1 cellular context compared by ENCODE assay signal in the genomic region with DNA sequence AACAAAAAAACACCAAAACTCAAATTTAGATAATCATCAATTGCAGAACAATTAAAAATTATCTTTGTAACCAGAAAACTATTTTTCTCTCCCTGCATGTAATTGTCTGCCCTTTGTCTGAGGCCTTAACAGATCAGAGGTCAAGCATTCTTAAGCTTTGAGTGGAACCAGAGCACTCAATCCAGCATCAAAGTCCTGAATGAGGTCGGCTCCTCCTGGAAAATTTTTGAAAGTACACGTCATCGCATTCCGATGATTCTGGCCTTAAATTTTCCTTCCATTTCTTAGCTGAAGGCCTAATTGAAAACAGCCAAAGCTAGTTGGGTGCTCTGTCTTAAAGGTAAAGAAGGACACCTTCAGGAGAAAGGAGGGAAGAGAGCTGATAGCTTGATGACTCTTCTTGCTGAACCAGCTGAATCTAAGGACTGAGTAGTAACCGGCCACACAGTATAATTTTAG.
TF ChIP-seq lines count a peak whose summit lies in the region.

No MANE protein-coding gene starts in this region.

TF ChIP-seq in HepG2, 621 proteins besides CTCF, POLR2A, EP300 and RAD21 (continued from another document and continues in another):
- TF ChIP-seq, protein P1, sequence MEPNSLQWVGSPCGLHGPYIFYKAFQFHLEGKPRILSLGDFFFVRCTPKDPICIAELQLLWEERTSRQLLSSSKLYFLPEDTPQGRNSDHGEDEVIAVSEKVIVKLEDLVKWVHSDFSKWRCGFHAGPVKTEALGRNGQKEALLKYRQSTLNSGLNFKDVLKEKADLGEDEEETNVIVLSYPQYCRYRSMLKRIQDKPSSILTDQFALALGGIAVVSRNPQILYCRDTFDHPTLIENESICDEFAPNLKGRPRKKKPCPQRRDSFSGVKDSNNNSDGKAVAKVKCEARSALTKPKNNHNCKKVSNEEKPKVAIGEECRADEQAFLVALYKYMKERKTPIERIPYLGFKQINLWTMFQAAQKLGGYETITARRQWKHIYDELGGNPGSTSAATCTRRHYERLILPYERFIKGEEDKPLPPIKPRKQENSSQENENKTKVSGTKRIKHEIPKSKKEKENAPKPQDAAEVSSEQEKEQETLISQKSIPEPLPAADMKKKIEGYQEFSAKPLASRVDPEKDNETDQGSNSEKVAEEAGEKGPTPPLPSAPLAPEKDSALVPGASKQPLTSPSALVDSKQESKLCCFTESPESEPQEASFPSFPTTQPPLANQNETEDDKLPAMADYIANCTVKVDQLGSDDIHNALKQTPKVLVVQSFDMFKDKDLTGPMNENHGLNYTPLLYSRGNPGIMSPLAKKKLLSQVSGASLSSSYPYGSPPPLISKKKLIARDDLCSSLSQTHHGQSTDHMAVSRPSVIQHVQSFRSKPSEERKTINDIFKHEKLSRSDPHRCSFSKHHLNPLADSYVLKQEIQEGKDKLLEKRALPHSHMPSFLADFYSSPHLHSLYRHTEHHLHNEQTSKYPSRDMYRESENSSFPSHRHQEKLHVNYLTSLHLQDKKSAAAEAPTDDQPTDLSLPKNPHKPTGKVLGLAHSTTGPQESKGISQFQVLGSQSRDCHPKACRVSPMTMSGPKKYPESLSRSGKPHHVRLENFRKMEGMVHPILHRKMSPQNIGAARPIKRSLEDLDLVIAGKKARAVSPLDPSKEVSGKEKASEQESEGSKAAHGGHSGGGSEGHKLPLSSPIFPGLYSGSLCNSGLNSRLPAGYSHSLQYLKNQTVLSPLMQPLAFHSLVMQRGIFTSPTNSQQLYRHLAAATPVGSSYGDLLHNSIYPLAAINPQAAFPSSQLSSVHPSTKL (CRISPR knock-in tag; IDR thresholded peaks at IDR 0.05) = peak; percentile 77
- 0 out of 2 replicates have a peak, but pooled peaks have one; percentile 36 for TF ChIP-seq NR2F2 (IDR thresholded peaks at IDR 0.05; ENCODE audit: borderline replicate concordance, low read depth)
- TF ChIP-seq ZNF775 (CRISPR knock-in tag; IDR thresholded peaks at IDR 0.05; ENCODE audit: borderline replicate concordance) = no peak
- TF ChIP-seq, protein P2, sequence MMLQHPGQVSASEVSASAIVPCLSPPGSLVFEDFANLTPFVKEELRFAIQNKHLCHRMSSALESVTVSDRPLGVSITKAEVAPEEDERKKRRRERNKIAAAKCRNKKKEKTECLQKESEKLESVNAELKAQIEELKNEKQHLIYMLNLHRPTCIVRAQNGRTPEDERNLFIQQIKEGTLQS (CRISPR knock-in tag; IDR thresholded peaks at IDR 0.05) = peak; percentile 93
- TF ChIP-seq ZNF3 (CRISPR knock-in tag; IDR thresholded peaks at IDR 0.05) = no peak
- TF ChIP-seq NR2F1 (CRISPR knock-in tag; IDR thresholded peaks at IDR 0.05) = peak; percentile 59 to 90
- TF ChIP-seq ZNF501 (CRISPR knock-in tag; IDR thresholded peaks at IDR 0.05) = 0 out of 2 replicates have a peak, but pooled peaks have one; percentile 21
- TF ChIP-seq MAFK (conservative IDR thresholded peaks at IDR 0.05 in 1 of 2, IDR thresholded peaks at IDR 0.05 in 1 of 2; ENCODE audit: low read length in 2 of 2) = peak in 1 of 2 experiments; percentile 38; a peak in 2 of 4 replicates
- peak; percentile 91 for TF ChIP-seq TEAD3 (CRISPR knock-in tag; optimal IDR thresholded peaks at IDR 0.05; ENCODE audit: borderline replicate concordance)
- TF ChIP-seq, protein P3, sequence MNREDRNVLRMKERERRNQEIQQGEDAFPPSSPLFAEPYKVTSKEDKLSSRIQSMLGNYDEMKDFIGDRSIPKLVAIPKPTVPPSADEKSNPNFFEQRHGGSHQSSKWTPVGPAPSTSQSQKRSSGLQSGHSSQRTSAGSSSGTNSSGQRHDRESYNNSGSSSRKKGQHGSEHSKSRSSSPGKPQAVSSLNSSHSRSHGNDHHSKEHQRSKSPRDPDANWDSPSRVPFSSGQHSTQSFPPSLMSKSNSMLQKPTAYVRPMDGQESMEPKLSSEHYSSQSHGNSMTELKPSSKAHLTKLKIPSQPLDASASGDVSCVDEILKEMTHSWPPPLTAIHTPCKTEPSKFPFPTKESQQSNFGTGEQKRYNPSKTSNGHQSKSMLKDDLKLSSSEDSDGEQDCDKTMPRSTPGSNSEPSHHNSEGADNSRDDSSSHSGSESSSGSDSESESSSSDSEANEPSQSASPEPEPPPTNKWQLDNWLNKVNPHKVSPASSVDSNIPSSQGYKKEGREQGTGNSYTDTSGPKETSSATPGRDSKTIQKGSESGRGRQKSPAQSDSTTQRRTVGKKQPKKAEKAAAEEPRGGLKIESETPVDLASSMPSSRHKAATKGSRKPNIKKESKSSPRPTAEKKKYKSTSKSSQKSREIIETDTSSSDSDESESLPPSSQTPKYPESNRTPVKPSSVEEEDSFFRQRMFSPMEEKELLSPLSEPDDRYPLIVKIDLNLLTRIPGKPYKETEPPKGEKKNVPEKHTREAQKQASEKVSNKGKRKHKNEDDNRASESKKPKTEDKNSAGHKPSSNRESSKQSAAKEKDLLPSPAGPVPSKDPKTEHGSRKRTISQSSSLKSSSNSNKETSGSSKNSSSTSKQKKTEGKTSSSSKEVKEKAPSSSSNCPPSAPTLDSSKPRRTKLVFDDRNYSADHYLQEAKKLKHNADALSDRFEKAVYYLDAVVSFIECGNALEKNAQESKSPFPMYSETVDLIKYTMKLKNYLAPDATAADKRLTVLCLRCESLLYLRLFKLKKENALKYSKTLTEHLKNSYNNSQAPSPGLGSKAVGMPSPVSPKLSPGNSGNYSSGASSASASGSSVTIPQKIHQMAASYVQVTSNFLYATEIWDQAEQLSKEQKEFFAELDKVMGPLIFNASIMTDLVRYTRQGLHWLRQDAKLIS (CRISPR knock-in tag; IDR thresholded peaks at IDR 0.05) = no peak
- 0 out of 2 replicates have a peak, but pooled peaks have one; percentile 29 for TF ChIP-seq ZNF792 (CRISPR knock-in tag; IDR thresholded peaks at IDR 0.05)
- TF ChIP-seq MATR3 (CRISPR knock-in tag; IDR thresholded peaks at IDR 0.05) = no peak
- TF ChIP-seq ZNF34 (CRISPR knock-in tag; IDR thresholded peaks at IDR 0.05; ENCODE audit: borderline replicate concordance) = no peak
- peak; percentile 65 for TF ChIP-seq CREB1 (IDR thresholded peaks at IDR 0.05)
- no peak for TF ChIP-seq CREB1 (CRISPR knock-in tag; IDR thresholded peaks at IDR 0.05)
- TF ChIP-seq, protein P4, sequence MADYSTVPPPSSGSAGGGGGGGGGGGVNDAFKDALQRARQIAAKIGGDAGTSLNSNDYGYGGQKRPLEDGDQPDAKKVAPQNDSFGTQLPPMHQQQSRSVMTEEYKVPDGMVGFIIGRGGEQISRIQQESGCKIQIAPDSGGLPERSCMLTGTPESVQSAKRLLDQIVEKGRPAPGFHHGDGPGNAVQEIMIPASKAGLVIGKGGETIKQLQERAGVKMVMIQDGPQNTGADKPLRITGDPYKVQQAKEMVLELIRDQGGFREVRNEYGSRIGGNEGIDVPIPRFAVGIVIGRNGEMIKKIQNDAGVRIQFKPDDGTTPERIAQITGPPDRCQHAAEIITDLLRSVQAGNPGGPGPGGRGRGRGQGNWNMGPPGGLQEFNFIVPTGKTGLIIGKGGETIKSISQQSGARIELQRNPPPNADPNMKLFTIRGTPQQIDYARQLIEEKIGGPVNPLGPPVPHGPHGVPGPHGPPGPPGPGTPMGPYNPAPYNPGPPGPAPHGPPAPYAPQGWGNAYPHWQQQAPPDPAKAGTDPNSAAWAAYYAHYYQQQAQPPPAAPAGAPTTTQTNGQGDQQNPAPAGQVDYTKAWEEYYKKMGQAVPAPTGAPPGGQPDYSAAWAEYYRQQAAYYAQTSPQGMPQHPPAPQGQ (CRISPR knock-in tag; IDR thresholded peaks at IDR 0.05; ENCODE audit: borderline replicate concordance) = no peak
- peak; percentile 79 for TF ChIP-seq SP5 (CRISPR knock-in tag; IDR thresholded peaks at IDR 0.05; ENCODE audit: borderline replicate concordance, low read depth)
- TF ChIP-seq NR2F6 (IDR thresholded peaks at IDR 0.05) = peak; percentile 75; the same call in 1 of the 2 replicates
- peak; percentile 83 for TF ChIP-seq NR2F6 (CRISPR knock-in tag; IDR thresholded peaks at IDR 0.05)
- TF ChIP-seq, protein P5, sequence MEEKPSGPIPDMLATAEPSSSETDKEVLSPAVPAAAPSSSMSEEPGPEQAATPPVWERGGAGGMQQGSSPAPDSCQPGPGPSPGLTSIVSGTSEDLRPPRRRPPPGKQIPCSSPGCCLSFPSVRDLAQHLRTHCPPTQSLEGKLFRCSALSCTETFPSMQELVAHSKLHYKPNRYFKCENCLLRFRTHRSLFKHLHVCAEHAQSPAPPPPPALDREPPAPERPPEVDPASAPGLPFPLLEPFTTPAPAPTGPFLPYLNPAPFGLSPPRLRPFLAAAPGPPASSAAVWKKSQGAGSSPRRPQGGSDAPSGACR (CRISPR knock-in tag; IDR thresholded peaks at IDR 0.05) = no peak
- TF ChIP-seq ATF7 (IDR thresholded peaks at IDR 0.05) = peak; percentile 25; the same call in 1 of the 2 replicates
- peak; percentile 47; the same call in 1 of the 2 replicates for TF ChIP-seq ATF7 (CRISPR knock-in tag; IDR thresholded peaks at IDR 0.05)
- TF ChIP-seq, protein P6, sequence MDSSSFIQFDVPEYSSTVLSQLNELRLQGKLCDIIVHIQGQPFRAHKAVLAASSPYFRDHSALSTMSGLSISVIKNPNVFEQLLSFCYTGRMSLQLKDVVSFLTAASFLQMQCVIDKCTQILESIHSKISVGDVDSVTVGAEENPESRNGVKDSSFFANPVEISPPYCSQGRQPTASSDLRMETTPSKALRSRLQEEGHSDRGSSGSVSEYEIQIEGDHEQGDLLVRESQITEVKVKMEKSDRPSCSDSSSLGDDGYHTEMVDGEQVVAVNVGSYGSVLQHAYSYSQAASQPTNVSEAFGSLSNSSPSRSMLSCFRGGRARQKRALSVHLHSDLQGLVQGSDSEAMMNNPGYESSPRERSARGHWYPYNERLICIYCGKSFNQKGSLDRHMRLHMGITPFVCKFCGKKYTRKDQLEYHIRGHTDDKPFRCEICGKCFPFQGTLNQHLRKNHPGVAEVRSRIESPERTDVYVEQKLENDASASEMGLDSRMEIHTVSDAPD (CRISPR knock-in tag; IDR thresholded peaks at IDR 0.05) = no peak
- TF ChIP-seq TRIM24 (CRISPR knock-in tag; IDR thresholded peaks at IDR 0.05) = no peak
- TF ChIP-seq ZNF549 (CRISPR knock-in tag; IDR thresholded peaks at IDR 0.05) = no peak
- peak; percentile 23; the same call in 1 of the 2 replicates for TF ChIP-seq HMG20A (CRISPR knock-in tag; IDR thresholded peaks at IDR 0.05; ENCODE audit: borderline replicate concordance)
- TF ChIP-seq TGIF2 (CRISPR knock-in tag; IDR thresholded peaks at IDR 0.05) = 0 out of 2 replicates have a peak, but pooled peaks have one; percentile 21
- no peak for TF ChIP-seq KDM1A (CRISPR knock-in tag; IDR thresholded peaks at IDR 0.05)
- peak; percentile 47; the same call in 1 of the 2 replicates for TF ChIP-seq RXRB (CRISPR knock-in tag; IDR thresholded peaks at IDR 0.05; ENCODE audit: borderline replicate concordance)
- TF ChIP-seq, protein P7, sequence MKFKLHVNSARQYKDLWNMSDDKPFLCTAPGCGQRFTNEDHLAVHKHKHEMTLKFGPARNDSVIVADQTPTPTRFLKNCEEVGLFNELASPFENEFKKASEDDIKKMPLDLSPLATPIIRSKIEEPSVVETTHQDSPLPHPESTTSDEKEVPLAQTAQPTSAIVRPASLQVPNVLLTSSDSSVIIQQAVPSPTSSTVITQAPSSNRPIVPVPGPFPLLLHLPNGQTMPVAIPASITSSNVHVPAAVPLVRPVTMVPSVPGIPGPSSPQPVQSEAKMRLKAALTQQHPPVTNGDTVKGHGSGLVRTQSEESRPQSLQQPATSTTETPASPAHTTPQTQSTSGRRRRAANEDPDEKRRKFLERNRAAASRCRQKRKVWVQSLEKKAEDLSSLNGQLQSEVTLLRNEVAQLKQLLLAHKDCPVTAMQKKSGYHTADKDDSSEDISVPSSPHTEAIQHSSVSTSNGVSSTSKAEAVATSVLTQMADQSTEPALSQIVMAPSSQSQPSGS (CRISPR knock-in tag; IDR thresholded peaks at IDR 0.05) = peak; percentile 92
- peak; percentile 42; the same call in 1 of the 2 replicates for TF ChIP-seq PITX1 (CRISPR knock-in tag; IDR thresholded peaks at IDR 0.05)
- TF ChIP-seq, protein P8, sequence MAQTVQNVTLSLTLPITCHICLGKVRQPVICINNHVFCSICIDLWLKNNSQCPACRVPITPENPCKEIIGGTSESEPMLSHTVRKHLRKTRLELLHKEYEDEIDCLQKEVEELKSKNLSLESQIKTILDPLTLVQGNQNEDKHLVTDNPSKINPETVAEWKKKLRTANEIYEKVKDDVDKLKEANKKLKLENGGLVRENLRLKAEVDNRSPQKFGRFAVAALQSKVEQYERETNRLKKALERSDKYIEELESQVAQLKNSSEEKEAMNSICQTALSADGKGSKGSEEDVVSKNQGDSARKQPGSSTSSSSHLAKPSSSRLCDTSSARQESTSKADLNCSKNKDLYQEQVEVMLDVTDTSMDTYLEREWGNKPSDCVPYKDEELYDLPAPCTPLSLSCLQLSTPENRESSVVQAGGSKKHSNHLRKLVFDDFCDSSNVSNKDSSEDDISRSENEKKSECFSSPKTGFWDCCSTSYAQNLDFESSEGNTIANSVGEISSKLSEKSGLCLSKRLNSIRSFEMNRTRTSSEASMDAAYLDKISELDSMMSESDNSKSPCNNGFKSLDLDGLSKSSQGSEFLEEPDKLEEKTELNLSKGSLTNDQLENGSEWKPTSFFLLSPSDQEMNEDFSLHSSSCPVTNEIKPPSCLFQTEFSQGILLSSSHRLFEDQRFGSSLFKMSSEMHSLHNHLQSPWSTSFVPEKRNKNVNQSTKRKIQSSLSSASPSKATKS (CRISPR knock-in tag; IDR thresholded peaks at IDR 0.05) = no peak
- TF ChIP-seq MAFF (IDR thresholded peaks at IDR 0.05; ENCODE audit: low read depth, low read length) = 0 out of 2 replicates have a peak, but pooled peaks have one; percentile 1
- TF ChIP-seq, protein P9, sequence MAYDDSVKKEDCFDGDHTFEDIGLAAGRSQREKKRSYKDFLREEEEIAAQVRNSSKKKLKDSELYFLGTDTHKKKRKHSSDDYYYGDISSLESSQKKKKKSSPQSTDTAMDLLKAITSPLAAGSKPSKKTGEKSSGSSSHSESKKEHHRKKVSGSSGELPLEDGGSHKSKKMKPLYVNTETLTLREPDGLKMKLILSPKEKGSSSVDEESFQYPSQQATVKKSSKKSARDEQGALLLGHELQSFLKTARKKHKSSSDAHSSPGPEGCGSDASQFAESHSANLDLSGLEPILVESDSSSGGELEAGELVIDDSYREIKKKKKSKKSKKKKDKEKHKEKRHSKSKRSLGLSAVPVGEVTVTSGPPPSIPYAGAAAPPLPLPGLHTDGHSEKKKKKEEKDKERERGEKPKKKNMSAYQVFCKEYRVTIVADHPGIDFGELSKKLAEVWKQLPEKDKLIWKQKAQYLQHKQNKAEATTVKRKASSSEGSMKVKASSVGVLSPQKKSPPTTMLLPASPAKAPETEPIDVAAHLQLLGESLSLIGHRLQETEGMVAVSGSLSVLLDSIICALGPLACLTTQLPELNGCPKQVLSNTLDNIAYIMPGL (CRISPR knock-in tag; IDR thresholded peaks at IDR 0.05; ENCODE audit: borderline replicate concordance in 1 of 2, low read depth in 1 of 2) = 0 out of 4 replicates have a peak, but pooled peaks of 1 of the 2 experiments have one; percentile 24
- TF ChIP-seq ZNF614 (CRISPR knock-in tag; IDR thresholded peaks at IDR 0.05; ENCODE audit: borderline replicate concordance) = 0 out of 2 replicates have a peak, but pooled peaks have one; percentile 18
- peak; percentile 41; the same call in 1 of the 2 replicates for TF ChIP-seq SMC3 (IDR thresholded peaks at IDR 0.05; ENCODE audit: low read length)
